ENCODE assay signal across 13 cellular contexts in the genomic region with DNA sequence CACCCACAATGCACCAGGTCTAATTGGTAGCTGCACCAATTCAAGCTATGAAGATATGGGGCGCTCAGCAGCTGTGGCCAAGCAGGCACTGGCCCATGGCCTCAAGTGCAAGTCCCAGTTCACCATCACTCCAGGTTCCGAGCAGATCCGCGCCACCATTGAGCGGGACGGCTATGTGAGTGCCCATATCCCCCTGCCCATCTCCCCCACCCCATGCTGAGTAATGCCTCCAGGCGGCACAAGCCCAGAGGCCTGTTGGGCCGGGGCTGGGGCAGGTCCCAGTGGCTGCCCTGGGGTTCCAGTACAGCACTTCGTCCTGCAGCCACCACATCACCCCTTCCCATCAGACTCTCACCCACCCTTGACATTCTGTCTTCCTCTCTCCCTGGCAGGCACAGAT. TPM values are rescaled to one million over a fixed set of nuclear protein-coding genes. Genes with fewer than 3 reads are reported as not detected.
DNase-seq lines count a peak whose midpoint lies in the region; ATAC-seq and TF ChIP-seq lines count a peak whose summit lies in the region.
"Had no signal": no experiment of that assay in that cellular context is flagged by ENCODE, and none has a peak within 500 bp of the region (broad histone marks: within the 10 kb centered on the region; RNA-seq: fewer than 3 reads in every experiment).

No MANE protein-coding gene starts in this region.

- H3K4me3 Mint-ChIP-seq in CD8-positive, alpha-beta memory T cell = no peak overlapping the region
- no peak overlapping the region for H3K4me3 Mint-ChIP-seq in activated CD8-positive, alpha-beta T cell treated with anti-CD3 and anti-CD28 coated beads, Interleukin-2, amount 10 ng/mL, durations not matched to agents 7 days and 5 days
- no peak overlapping the region for H3K4me3 Mint-ChIP-seq in immature natural killer cell

- no peaks in the 10 kb centered on the region for H3K27me3 ChIP-seq in CD8-positive, alpha-beta memory T cell (ENCODE audit: insufficient read depth, low read length, poor library complexity, severe bottlenecking)
- no peaks in the 10 kb centered on the region for H3K27me3 ChIP-seq in right atrium auricular region
- no peaks in the 10 kb centered on the region for H3K27me3 ChIP-seq in skeletal muscle tissue (ENCODE audit: control insufficient read depth in 3 of 3, insufficient read depth in 3 of 3, low read length in 3 of 3)

- peaks cover 15% of the 10 kb centered on the region for H3K4me1 ChIP-seq in CD8-positive, alpha-beta memory T cell (ENCODE audit: insufficient read depth, low read length)
- H3K4me1 ChIP-seq in right atrium auricular region (peaks cover 0 to 47% of the 10 kb centered on the region in 2 donors), skeletal muscle tissue (ENCODE audit: control insufficient read depth in 3 of 3, insufficient read depth in 3 of 3, low read length in 3 of 3) (peaks cover 38 to 53% (median 46%) of the 10 kb centered on the region in 3 donors)

- CTCF ChIA-PET in CD8-positive, alpha-beta memory T cell (lab: Charles Lee) = interaction anchor here (8.5 kb wide), 1 partner anchor 120 kb away, joined by 119 read pairs; no protein-coding TSS in a partner anchor
- CTCF ChIA-PET in activated CD8-positive, alpha-beta T cell treated with anti-CD3 and anti-CD28 coated beads, Interleukin-2, amount 10 ng/mL, durations not matched to agents 7 days and 5 days (lab: Charles Lee) = interaction anchor here (7.3 kb wide), 1 partner anchor 121 kb away, joined by 129 read pairs; no protein-coding TSS in a partner anchor

- no peak for ATAC-seq in activated CD8-positive, alpha-beta T cell treated with anti-CD3 and anti-CD28 coated beads, Interleukin-2, amount 10 ng/mL, durations not matched to agents 7 days and 5 days
- no peak for ATAC-seq in HG03571 (IDR thresholded peaks at IDR 0.05; ENCODE audit: unreplicated experiment)

- H3K4me3 ChIP-seq in CD8-positive, alpha-beta memory T cell (ENCODE audit: low read length) = no peak overlapping the region
- H3K4me3 ChIP-seq in right atrium auricular region = no peak overlapping the region
- H3K4me3 ChIP-seq in skeletal muscle tissue (ENCODE audit: low read length in 3 of 3) = no peak overlapping the region

- DNase-seq in CD8-positive, alpha-beta memory T cell = no peak
- no peak for DNase-seq in activated CD8-positive, alpha-beta T cell treated with anti-CD3 and anti-CD28 coated beads, Interleukin-2, amount 10 ng/mL, durations not matched to agents 7 days and 5 days
- DNase-seq in right atrium auricular region (ENCODE audit: low spot score) (no peak), pons (ENCODE audit: low spot score) (no peak), immature natural killer cell (no peak), DMS53 treated with DMSO at 0.1 percent for 48 hours (lab: John Stamatoyannopoulos, UW; ENCODE audit: unreplicated experiment) (no peak)
- DNase-seq: activated T-cell treated with anti-CD3 and anti-CD28 coated beads for 4 hours; head of caudate nucleus; NCI-H1417 treated with DMSO at 0.1 percent for 48 hours; NK-92 treated with Interleukin-12 subunit alpha and Interleukin-12 subunit beta, amount 100 ng/mL, for 24 hours had no signal

- H3K36me3 Mint-ChIP-seq in CD8-positive, alpha-beta memory T cell = peaks cover 0 to 63% (median 0%) of the 10 kb centered on the region in 3 donors
- peaks cover 25% of the 10 kb centered on the region for H3K36me3 Mint-ChIP-seq in activated CD8-positive, alpha-beta T cell treated with anti-CD3 and anti-CD28 coated beads, Interleukin-2, amount 10 ng/mL, durations not matched to agents 7 days and 5 days (ENCODE audit: low read depth)
- H3K36me3 Mint-ChIP-seq in immature natural killer cell = no peaks in the 10 kb centered on the region

- no peaks in the 10 kb centered on the region for H3K9me3 Mint-ChIP-seq in CD8-positive, alpha-beta memory T cell
- no peaks in the 10 kb centered on the region for H3K9me3 Mint-ChIP-seq in activated CD8-positive, alpha-beta T cell treated with anti-CD3 and anti-CD28 coated beads, Interleukin-2, amount 10 ng/mL, durations not matched to agents 7 days and 5 days (ENCODE audit: insufficient read depth)
- H3K9me3 Mint-ChIP-seq in immature natural killer cell = no peaks in the 10 kb centered on the region

- POLR2A ChIA-PET in CD8-positive, alpha-beta memory T cell (lab: Charles Lee) = no interaction called here
- POLR2A ChIA-PET in activated CD8-positive, alpha-beta T cell treated with anti-CD3 and anti-CD28 coated beads, Interleukin-2, amount 10 ng/mL, durations not matched to agents 7 days and 5 days (lab: Charles Lee) = no interaction called here

- peak overlapping the region in 5 of 8 donors; percentile 18 to 74 (median 24) for H3K27ac Mint-ChIP-seq in CD8-positive, alpha-beta memory T cell
- peak overlapping the region; percentile 13 for H3K27ac Mint-ChIP-seq in activated CD8-positive, alpha-beta T cell treated with anti-CD3 and anti-CD28 coated beads, Interleukin-2, amount 10 ng/mL, durations not matched to agents 7 days and 5 days
- H3K27ac Mint-ChIP-seq in immature natural killer cell = peak overlapping the region in 2 of 6 donors; percentile 12 to 59

- TF ChIP-seq CTCF in right atrium auricular region (IDR thresholded peaks at IDR 0.05) = no peak

- H3K9ac ChIP-seq in skeletal muscle tissue (ENCODE audit: low read depth in 1 of 3, low read length in 3 of 3) = peak overlapping the region in 2 of 3 donors; percentile 22 to 82

- H3K27me3 Mint-ChIP-seq in CD8-positive, alpha-beta memory T cell = no peaks in the 10 kb centered on the region
- H3K27me3 Mint-ChIP-seq in activated CD8-positive, alpha-beta T cell treated with anti-CD3 and anti-CD28 coated beads, Interleukin-2, amount 10 ng/mL, durations not matched to agents 7 days and 5 days (ENCODE audit: low read depth) = no peaks in the 10 kb centered on the region
- peaks cover 0 to 2% (median 0%) of the 10 kb centered on the region in 3 donors for H3K27me3 Mint-ChIP-seq in immature natural killer cell (ENCODE audit: low read depth in 3 of 3)

- H3K4me1 Mint-ChIP-seq in CD8-positive, alpha-beta memory T cell = peaks cover 11 to 27% (median 16%) of the 10 kb centered on the region in 3 donors
- H3K4me1 Mint-ChIP-seq in activated CD8-positive, alpha-beta T cell treated with anti-CD3 and anti-CD28 coated beads, Interleukin-2, amount 10 ng/mL, durations not matched to agents 7 days and 5 days (ENCODE audit: low read depth) = peaks cover 13% of the 10 kb centered on the region
- H3K4me1 Mint-ChIP-seq in immature natural killer cell = peaks cover 0 to 12% of the 10 kb centered on the region in 2 donors

- no peaks in the 10 kb centered on the region for H3K9me3 ChIP-seq in CD8-positive, alpha-beta memory T cell (ENCODE audit: low read length)
- H3K9me3 ChIP-seq in right atrium auricular region (no peaks in the 10 kb centered on the region), skeletal muscle tissue (ENCODE audit: control insufficient read depth in 3 of 3, low read length in 3 of 3) (no peaks in the 10 kb centered on the region)

- H3K36me3 ChIP-seq in CD8-positive, alpha-beta memory T cell (ENCODE audit: insufficient read depth, low read length) = peaks cover 11% of the 10 kb centered on the region
- peaks cover 84% of the 10 kb centered on the region for H3K36me3 ChIP-seq in right atrium auricular region
- H3K36me3 ChIP-seq in skeletal muscle tissue (ENCODE audit: control insufficient read depth in 3 of 3, insufficient read depth in 3 of 3, low read length in 3 of 3) = peaks cover 57 to 75% (median 70%) of the 10 kb centered on the region in 3 donors

- peak overlapping the region; percentile 60 for H3K27ac ChIP-seq in CD8-positive, alpha-beta memory T cell (ENCODE audit: low read depth, low read length)
- peak overlapping the region; percentile 85 to 87 for H3K27ac ChIP-seq in right atrium auricular region
- H3K27ac ChIP-seq in skeletal muscle tissue (ENCODE audit: low read depth, low read length) = peak overlapping the region; percentile 76

RNA-seq across cellular contexts. Expression of a gene that starts 21.5 kb away (rescaled TPM):
- 10 to 100 TPM; 69.9 to 78.7 TPM for total RNA-seq in CD8-positive, alpha-beta memory T cell
- 22.6 TPM for polyA plus RNA-seq in CD8-positive, alpha-beta memory T cell
- 10 to 100 TPM; 31.3 to 31.9 TPM for total RNA-seq in activated CD8-positive, alpha-beta T cell treated with anti-CD3 and anti-CD28 coated beads, Interleukin-2, amount 10 ng/mL, durations not matched to agents 7 days and 5 days
- total RNA-seq in right atrium auricular region (10 to 100 TPM; 11.4 to 12.0 TPM), skeletal muscle tissue (12.0 TPM)
- polyA plus RNA-seq in immature natural killer cell = 10 to 100 TPM in 2 of 3 donors, 1 to 10 TPM in 1; 9.2 to 15.4 (median 15.0) TPM

RNA-seq across cellular contexts. Expression of a gene that starts 38.0 kb away (rescaled TPM):
- not detected for total RNA-seq in CD8-positive, alpha-beta memory T cell
- not detected for polyA plus RNA-seq in CD8-positive, alpha-beta memory T cell
- total RNA-seq in activated CD8-positive, alpha-beta T cell treated with anti-CD3 and anti-CD28 coated beads, Interleukin-2, amount 10 ng/mL, durations not matched to agents 7 days and 5 days = not detected
- total RNA-seq in right atrium auricular region = 100 to 1,000 TPM; 257 to 324 TPM
- total RNA-seq in skeletal muscle tissue = 0.52 TPM
- not detected for polyA plus RNA-seq in immature natural killer cell
- total RNA-seq: T-helper 2 cell treated with Interferon-gamma antibody and Interleukin-4, amounts not matched to agents 100 ng/mL and 5 ng/mL, for 36 hours had no signal

RNA-seq across cellular contexts. Expression of a gene that starts 53.9 kb away (rescaled TPM):
- 100 to 1,000 TPM; 112 to 114 TPM for total RNA-seq in CD8-positive, alpha-beta memory T cell
- polyA plus RNA-seq in CD8-positive, alpha-beta memory T cell = 92.5 TPM
- 10 to 100 TPM; 91.8 to 97.1 TPM for total RNA-seq in activated CD8-positive, alpha-beta T cell treated with anti-CD3 and anti-CD28 coated beads, Interleukin-2, amount 10 ng/mL, durations not matched to agents 7 days and 5 days
- 100 to 1,000 TPM; 447 to 604 TPM for total RNA-seq in right atrium auricular region
- total RNA-seq in skeletal muscle tissue = 110 TPM
- polyA plus RNA-seq in immature natural killer cell = 100 to 1,000 TPM in 2 of 3 donors, 10 to 100 TPM in 1; 77.1 to 115 (median 111) TPM

RNA-seq across cellular contexts. Expression of a gene that starts 54.3 kb away (rescaled TPM):
- 100 to 1,000 TPM; 120 to 125 TPM for total RNA-seq in CD8-positive, alpha-beta memory T cell
- 24.9 TPM for polyA plus RNA-seq in CD8-positive, alpha-beta memory T cell
- 10 to 100 TPM; 58.8 to 62.1 TPM for total RNA-seq in activated CD8-positive, alpha-beta T cell treated with anti-CD3 and anti-CD28 coated beads, Interleukin-2, amount 10 ng/mL, durations not matched to agents 7 days and 5 days
- total RNA-seq in right atrium auricular region (10 to 100 TPM; 19.3 to 23.5 TPM), skeletal muscle tissue (43.8 TPM)
- polyA plus RNA-seq in immature natural killer cell = 10 to 100 TPM; 26.4 to 31.0 (median 29.9) TPM

Comparison
In these comparisons a context has a peak if more than half of its experiments do, and no peak if none do; other contexts are left out.
1. RNA of a gene that starts 38.0 kb away (total RNA-seq): 257 to 324 TPM in right atrium auricular region; 0.52 TPM in skeletal muscle tissue (single experiment), not detected in CD8-positive, alpha-beta memory T cell and not detected in activated CD8-positive, alpha-beta T cell treated with anti-CD3 and anti-CD28 coated beads, Interleukin-2, amount 10 ng/mL, durations not matched to agents 7 days and 5 days; every median in the first group is over 100 times any median in the second.
2. Peak in every context shown above with its lines, with median percentiles within 50 percentile points of each other: H3K27ac ChIP-seq.